Comparison of ENCODE assay signal across 30 cellular contexts in genomic region chr3:101037613-101038012, GRCh38. TPM values are rescaled to one million over a fixed set of nuclear protein-coding genes. Genes with fewer than 3 reads are reported as not detected.
"Had no signal": no experiment of that assay in that cellular context is flagged by ENCODE, and none has a peak within 500 bp of the region (broad histone marks: within the 10 kb centered on the region; RNA-seq: fewer than 3 reads in every experiment).

No MANE protein-coding gene starts in this region.

- H3K27me3 ChIP-seq: adrenal gland, ascending aorta, brain microvascular endothelial cell, dorsolateral prefrontal cortex, heart right ventricle, left lung, ovary, right lobe of liver, upper lobe of left lung had no signal

- H3K27ac Mint-ChIP-seq: activated naive CD4-positive, alpha-beta T cell treated with anti-CD3 and anti-CD28 coated beads for 36 hours; activated naive CD8-positive, alpha-beta T cell treated with anti-CD3 and anti-CD28 coated beads for 36 hours; activated T-helper 1 cell treated with anti-CD3 and anti-CD28 coated beads, Interleukin-12 subunit alpha, Interleukin-12 subunit beta, Interleukin-2, Interleukin-4 antibody, amounts not matched to agents 30 ng/mL and 10 ng/mL and 1 ng/mL, durations not matched to agents 14 hours and 24 hours and 36 hours; natural killer cell treated with Interleukin-12 subunit alpha and Interleukin-12 subunit beta and Interleukin-15 and Interleukin-18, amount 100 ng/mL, for 72 hours; progenitor cell of endocrine pancreas; stimulated activated effector memory CD8-positive, alpha-beta T cell treated with anti-CD3 and anti-CD28 coated beads, Interleukin-12 subunit alpha, Interleukin-12 subunit beta, amount 100 ng/mL, for 72 hours; stimulated activated naive CD8-positive, alpha-beta T cell treated with anti-CD3 and anti-CD28 coated beads, Interleukin-15, Interleukin-2, amounts not matched to agents 100 ng/mL and 50 ng/mL, for 24 hours; T-helper 1 cell treated with Interleukin-12 subunit alpha and Interleukin-12 subunit beta and Interleukin-4 antibody, amounts not matched to agents 30 μg/mL and 1 μg/mL, for 36 hours had no signal

- H3K27me3 Mint-ChIP-seq: progenitor cell of endocrine pancreas had no signal

- H3K4me3 ChIP-seq: adrenal gland, ascending aorta, coronary artery, dorsolateral prefrontal cortex, heart right ventricle, left lung, lower lobe of right lung, ovary, right lobe of liver, skin epidermis, upper lobe of left lung had no signal

- H3K4me3 Mint-ChIP-seq: activated naive CD4-positive, alpha-beta T cell treated with anti-CD3 and anti-CD28 coated beads for 36 hours; activated naive CD8-positive, alpha-beta T cell treated with anti-CD3 and anti-CD28 coated beads for 36 hours; activated T-helper 1 cell treated with anti-CD3 and anti-CD28 coated beads, Interleukin-12 subunit alpha, Interleukin-12 subunit beta, Interleukin-2, Interleukin-4 antibody, amounts not matched to agents 30 ng/mL and 10 ng/mL and 1 ng/mL, durations not matched to agents 14 hours and 24 hours and 36 hours; natural killer cell treated with Interleukin-12 subunit alpha and Interleukin-12 subunit beta and Interleukin-15 and Interleukin-18, amount 100 ng/mL, for 72 hours; stimulated activated effector memory CD8-positive, alpha-beta T cell treated with anti-CD3 and anti-CD28 coated beads, Interleukin-12 subunit alpha, Interleukin-12 subunit beta, amount 100 ng/mL, for 72 hours; stimulated activated naive CD8-positive, alpha-beta T cell treated with anti-CD3 and anti-CD28 coated beads, Interleukin-15, Interleukin-2, amounts not matched to agents 100 ng/mL and 50 ng/mL, for 24 hours; T-helper 1 cell treated with Interleukin-12 subunit alpha and Interleukin-12 subunit beta and Interleukin-4 antibody, amounts not matched to agents 30 μg/mL and 1 μg/mL, for 36 hours had no signal

- H3K36me3 Mint-ChIP-seq: activated naive CD8-positive, alpha-beta T cell treated with anti-CD3 and anti-CD28 coated beads for 36 hours; natural killer cell treated with Interleukin-12 subunit alpha and Interleukin-12 subunit beta and Interleukin-15 and Interleukin-18, amount 100 ng/mL, for 72 hours; stimulated activated effector memory CD8-positive, alpha-beta T cell treated with anti-CD3 and anti-CD28 coated beads, Interleukin-12 subunit alpha, Interleukin-12 subunit beta, amount 100 ng/mL, for 72 hours had no signal

- H3K4me1 ChIP-seq: adrenal gland, right lobe of liver had no signal

- H3K27ac ChIP-seq: adrenal gland, ascending aorta, dorsolateral prefrontal cortex, heart right ventricle, left lung, ovary, right lobe of liver, VCaP had no signal

- H3K9me3 Mint-ChIP-seq: activated naive CD4-positive, alpha-beta T cell treated with anti-CD3 and anti-CD28 coated beads for 36 hours; activated naive CD8-positive, alpha-beta T cell treated with anti-CD3 and anti-CD28 coated beads for 36 hours; activated T-helper 1 cell treated with anti-CD3 and anti-CD28 coated beads, Interleukin-12 subunit alpha, Interleukin-12 subunit beta, Interleukin-2, Interleukin-4 antibody, amounts not matched to agents 30 ng/mL and 10 ng/mL and 1 ng/mL, durations not matched to agents 14 hours and 24 hours and 36 hours; stimulated activated effector memory CD8-positive, alpha-beta T cell treated with anti-CD3 and anti-CD28 coated beads, Interleukin-12 subunit alpha, Interleukin-12 subunit beta, amount 100 ng/mL, for 72 hours; stimulated activated naive CD8-positive, alpha-beta T cell treated with anti-CD3 and anti-CD28 coated beads, Interleukin-15, Interleukin-2, amounts not matched to agents 100 ng/mL and 50 ng/mL, for 24 hours; T-helper 1 cell treated with Interleukin-12 subunit alpha and Interleukin-12 subunit beta and Interleukin-4 antibody, amounts not matched to agents 30 μg/mL and 1 μg/mL, for 36 hours had no signal

- H3K4me1 Mint-ChIP-seq: activated naive CD8-positive, alpha-beta T cell treated with anti-CD3 and anti-CD28 coated beads for 36 hours; stimulated activated effector memory CD8-positive, alpha-beta T cell treated with anti-CD3 and anti-CD28 coated beads, Interleukin-12 subunit alpha, Interleukin-12 subunit beta, amount 100 ng/mL, for 72 hours had no signal

- H3K9me3 ChIP-seq: adrenal gland, ascending aorta, lower lobe of right lung, ovary, right lobe of liver, upper lobe of left lung had no signal

- DNase-seq: activated CD4-positive, alpha-beta T cell treated with anti-CD3 and anti-CD28 coated beads for 48 hours; activated CD4-positive, alpha-beta T cell treated with anti-CD3 and anti-CD28 coated beads, Interleukin-2, amount 50 U/mL, for 48 hours; activated CD8-positive, alpha-beta memory T cell treated with anti-CD3 and anti-CD28 coated beads for 24 hours; activated effector memory CD4-positive, alpha-beta T cell treated with anti-CD3 and anti-CD28 coated beads, Interleukin-2, amount 50 U/mL, for 16 hours; activated naive CD4-positive, alpha-beta T cell treated with anti-CD3 and anti-CD28 coated beads for 36 hours; activated naive CD8-positive, alpha-beta T cell treated with anti-CD3 and anti-CD28 coated beads for 36 hours; adrenal gland; brain microvascular endothelial cell; dorsolateral prefrontal cortex; effector memory CD4-positive, alpha-beta T cell; heart right ventricle; left lung; lower lobe of right lung; mesendoderm; ovary; right lobe of liver; stimulated activated CD4-positive, alpha-beta T cell treated with anti-CD3 and anti-CD28 coated beads, Interleukin-4, amount 100 ng/mL, for 24 hours; T-helper 9 cell; upper lobe of left lung had no signal

- ATAC-seq: activated CD4-positive, CD25-positive, alpha-beta regulatory T cell treated with anti-CD3 and anti-CD28 coated beads, Interleukin-2, amount 50 U/mL, for 24 hours; heart right ventricle; left lung; lower lobe of right lung; natural killer cell treated with Interleukin-12 subunit alpha and Interleukin-12 subunit beta and Interleukin-15 and Interleukin-18, amount 100 ng/mL, for 72 hours; right lobe of liver; stimulated activated effector memory CD8-positive, alpha-beta T cell treated with anti-CD3 and anti-CD28 coated beads, Interleukin-12 subunit alpha, Interleukin-12 subunit beta, amount 100 ng/mL, for 72 hours had no signal

- H3K36me3 ChIP-seq: adrenal gland, ascending aorta, brain microvascular endothelial cell, heart right ventricle, left lung, lower lobe of right lung, ovary, right lobe of liver, upper lobe of left lung had no signal

RNA-seq across cellular contexts. Expression of gene ABI3BP, which starts 44.4 kb away (rescaled TPM):
- total RNA-seq: activated naive CD4-positive, alpha-beta T cell treated with anti-CD3 and anti-CD28 coated beads for 36 hours; activated T-helper 1 cell treated with anti-CD3 and anti-CD28 coated beads, Interleukin-12 subunit alpha, Interleukin-12 subunit beta, Interleukin-2, Interleukin-4 antibody, amounts not matched to agents 30 ng/mL and 10 ng/mL and 1 ng/mL, durations not matched to agents 14 hours and 24 hours and 36 hours; natural killer cell treated with Interleukin-12 subunit alpha and Interleukin-12 subunit beta and Interleukin-15 and Interleukin-18, amount 100 ng/mL, for 72 hours; progenitor cell of endocrine pancreas had no signal
